20 cellular contexts compared by ENCODE assay signal in the genomic region with DNA sequence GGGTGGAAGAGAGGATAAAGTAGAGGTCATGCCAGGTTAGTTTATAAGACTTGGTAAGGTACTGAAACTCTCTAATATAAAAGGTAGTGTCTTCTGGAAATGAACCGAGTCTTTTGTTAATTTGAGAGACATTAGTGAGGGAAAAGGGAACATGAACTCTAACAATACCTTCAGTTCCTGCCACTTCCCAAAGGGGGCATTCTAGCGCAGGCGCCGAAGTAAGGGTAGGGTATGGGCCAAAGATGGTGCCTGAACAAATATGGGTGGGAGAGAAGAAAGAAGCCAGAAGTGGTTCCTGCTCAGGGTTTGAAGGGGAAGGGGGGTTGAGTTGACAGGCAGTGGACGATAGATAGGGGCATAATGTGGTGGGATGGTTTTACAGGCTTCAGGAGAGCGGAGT. TPM values are rescaled to one million over a fixed set of nuclear protein-coding genes. Genes with fewer than 3 reads are reported as not detected.
A peak's percentile ranks its signal among the peaks of the same experiment; 100 is the strongest.
DNase-seq lines count a peak whose midpoint lies in the region; ATAC-seq and TF ChIP-seq lines count a peak whose summit lies in the region.
"Had no signal": no experiment of that assay in that cellular context is flagged by ENCODE, and none has a peak within 500 bp of the region (broad histone marks: within the 10 kb centered on the region; RNA-seq: fewer than 3 reads in every experiment).

No MANE protein-coding gene starts in this region.

- BruUV-seq in OCI-LY7 (replicated peaks; lab: Mats Ljungman, UMichigan) = no TSS peak

- H3K27me3 Mint-ChIP-seq in naive B cell = no peaks in the 10 kb centered on the region
- no peaks in the 10 kb centered on the region for H3K27me3 Mint-ChIP-seq in CD8-positive, alpha-beta memory T cell
- H3K27me3 Mint-ChIP-seq: CD4-positive, alpha-beta T cell; IgD-negative memory B cell had no signal

- H2AFZ ChIP-seq in OCI-LY7 (ENCODE audit: low read length) = no peak overlapping the region; the same call in 1 of the 2 replicates

- H4K20me1 ChIP-seq in OCI-LY7 (ENCODE audit: insufficient read depth, low read length) = no peaks in the 10 kb centered on the region

- intact Hi-C loops in OCI-LY7 (cut with micrococcal nuclease; ENCODE audit: unreplicated experiment) = no loop called here

- H3K4me3 ChIP-seq in H7 (ENCODE audit: insufficient read depth, low read depth, low read length) (no peak overlapping the region), OCI-LY7 (ENCODE audit: low read depth, low read length, poor library complexity, severe bottlenecking) (no peak overlapping the region)
- no peak overlapping the region for H3K4me3 ChIP-seq in CD8-positive, alpha-beta memory T cell (ENCODE audit: low read length)
- H3K4me3 ChIP-seq: GM12878 had no signal

- H3K79me2 ChIP-seq in OCI-LY7 (ENCODE audit: insufficient read depth, low read depth, low read length) = no peaks in the 10 kb centered on the region

- CTCF ChIA-PET in OCI-LY7 (lab: Charles Lee; ENCODE audit: unreplicated experiment) = no interaction called here
- CTCF ChIA-PET in CD8-positive, alpha-beta memory T cell (lab: Charles Lee) = no interaction called here

- peaks cover 11% of the 10 kb centered on the region; the same call in 1 of the 2 replicates for H3K9me3 ChIP-seq in OCI-LY7 (ENCODE audit: low read length)
- no peaks in the 10 kb centered on the region for H3K9me3 ChIP-seq in CD8-positive, alpha-beta memory T cell (ENCODE audit: low read length)

- H3K4me1 Mint-ChIP-seq in naive B cell = peaks cover 23 to 35% (median 33%) of the 10 kb centered on the region in 3 donors
- no peaks in the 10 kb centered on the region for H3K4me1 Mint-ChIP-seq in CD8-positive, alpha-beta memory T cell
- H3K4me1 Mint-ChIP-seq: IgD-negative memory B cell had no signal

- no peak overlapping the region for H3K4me2 ChIP-seq in OCI-LY7 (ENCODE audit: low read length)

- peaks cover 7 to 24% (median 15%) of the 10 kb centered on the region in 7 donors for H3K9me3 Mint-ChIP-seq in naive B cell
- peaks cover 10 to 18% (median 15%) of the 10 kb centered on the region in 5 donors for H3K9me3 Mint-ChIP-seq in CD8-positive, alpha-beta memory T cell

- H3K27me3 ChIP-seq in H7 (ENCODE audit: control insufficient read depth, insufficient read depth, low read length) = no peaks in the 10 kb centered on the region
- no peaks in the 10 kb centered on the region for H3K27me3 ChIP-seq in CD8-positive, alpha-beta memory T cell (ENCODE audit: insufficient read depth, low read length, poor library complexity, severe bottlenecking)

- peak; percentile 8 for DNase-seq in H7
- DNase-seq in OCI-LY7 (ENCODE audit: low spot score) = no peak
- no peak for DNase-seq in naive B cell
- no peak for DNase-seq in Kasumi-1 (lab: John Stamatoyannopoulos, UW)
- DNase-seq in NCI-H2227 treated with DMSO at 0.1 percent for 48 hours (lab: John Stamatoyannopoulos, UW) = no peak
- no peak for DNase-seq in CD8-positive, alpha-beta memory T cell
- DNase-seq: AML-193; CD4-positive, alpha-beta T cell; DMS79 treated with DMSO at 0.1 percent for 48 hours; GF-D8; GOT3; HCEC 1CT; KBM-7 had no signal

- POLR2A ChIA-PET in OCI-LY7 (lab: Charles Lee) = no interaction called here
- POLR2A ChIA-PET in CD8-positive, alpha-beta memory T cell (lab: Charles Lee) = no interaction called here

- peaks cover 26% of the 10 kb centered on the region for H3K4me1 ChIP-seq in OCI-LY7 (ENCODE audit: insufficient read depth, low read length, poor library complexity, severe bottlenecking)
- no peaks in the 10 kb centered on the region for H3K4me1 ChIP-seq in CD8-positive, alpha-beta memory T cell (ENCODE audit: insufficient read depth, low read length)

- peaks cover 0 to 11% of the 10 kb centered on the region in 2 donors for H3K36me3 Mint-ChIP-seq in naive B cell
- H3K36me3 Mint-ChIP-seq in CD8-positive, alpha-beta memory T cell = no peaks in the 10 kb centered on the region

- ATAC-seq in naive B cell (ENCODE audit: low read depth in 2 of 2) = no peak
- ATAC-seq in GM19328 (IDR thresholded peaks at IDR 0.05; ENCODE audit: unreplicated experiment) = no peak
- ATAC-seq: GM12878, HepG2 had no signal

- peak; percentile 46 for TF ChIP-seq CTCF in OCI-LY7 (conservative IDR thresholded peaks at IDR 0.05; ENCODE audit: low read length)

- peak overlapping the region; percentile 82 to 98 (median 88) for H3K27ac Mint-ChIP-seq in naive B cell
- H3K27ac Mint-ChIP-seq in CD8-positive, alpha-beta memory T cell = no peak overlapping the region
- H3K27ac Mint-ChIP-seq: CD4-positive, alpha-beta T cell; IgD-negative memory B cell had no signal

- H3K36me3 ChIP-seq in H7 (replicated peaks; ENCODE audit: control insufficient read depth, insufficient read depth, low read length) (no peaks in the 10 kb centered on the region), OCI-LY7 (ENCODE audit: insufficient read depth, low read length) (peaks cover 5% of the 10 kb centered on the region; the same call in 1 of the 2 replicates)
- H3K36me3 ChIP-seq in CD8-positive, alpha-beta memory T cell (ENCODE audit: insufficient read depth, low read length) = no peaks in the 10 kb centered on the region

- no peaks in the 10 kb centered on the region for H3K9me2 ChIP-seq in OCI-LY7 (ENCODE audit: insufficient read depth, low read length)

- no peak overlapping the region for H3K27ac ChIP-seq in OCI-LY7 (ENCODE audit: low read depth, low read length, poor library complexity, severe bottlenecking)
- H3K27ac ChIP-seq in CD8-positive, alpha-beta memory T cell (ENCODE audit: low read depth, low read length) = no peak overlapping the region
- H3K27ac ChIP-seq: C4-2B had no signal

- H3K4me3 Mint-ChIP-seq in naive B cell = peak overlapping the region in 5 of 8 donors; percentile 1 to 56 (median 22)
- H3K4me3 Mint-ChIP-seq in CD8-positive, alpha-beta memory T cell = no peak overlapping the region
- H3K4me3 Mint-ChIP-seq: CD4-positive, alpha-beta T cell had no signal

RNA-seq across cellular contexts. Expression of gene REG1B, which starts 10.1 kb away (rescaled TPM):
- total RNA-seq in H7 (2014; rRNA removed; shearing (Covaris generic)) = not detected in 2 replicates
- total RNA-seq in OCI-LY7 (2014; rRNA removed; shearing (Covaris generic)) = not detected in 2 replicates
- not detected in 2 replicates for total RNA-seq in OCI-LY7 (2022)
- not detected for polyA plus RNA-seq in naive B cell (ENCODE audit: low read depth in 6 of 6)
- not detected for total RNA-seq in CD8-positive, alpha-beta memory T cell
- not detected for polyA plus RNA-seq in CD8-positive, alpha-beta memory T cell
- total RNA-seq: CD4-positive, alpha-beta T cell; HepG2; LHCN-M2 had no signal
- polyA plus RNA-seq: BJ, GM12878, HepG2, IgD-negative memory B cell had no signal

RNA-seq across cellular contexts. Expression of gene REG1A, which starts 22.4 kb away (rescaled TPM):
- total RNA-seq in H7 (2014; rRNA removed; shearing (Covaris generic)) = 0.24 and 0.70 TPM in 2 replicates
- total RNA-seq in OCI-LY7 (2014; rRNA removed; shearing (Covaris generic)) = not detected in 2 replicates
- not detected in 2 replicates for total RNA-seq in OCI-LY7 (2022)
- not detected for polyA plus RNA-seq in naive B cell (ENCODE audit: low read depth in 6 of 6)
- not detected for total RNA-seq in CD8-positive, alpha-beta memory T cell
- not detected for polyA plus RNA-seq in CD8-positive, alpha-beta memory T cell
- total RNA-seq: CD4-positive, alpha-beta T cell; HepG2; LHCN-M2 had no signal
- polyA plus RNA-seq: BJ, GM12878, HepG2, IgD-negative memory B cell had no signal

Comparison
In these comparisons a context has a peak if more than half of its experiments do, and no peak if none do; other contexts are left out.
1. H3K27ac Mint-ChIP-seq: peak in naive B cell (6 of 6); none in CD8-positive, alpha-beta memory T cell (0 of 8).
2. H3K4me3 Mint-ChIP-seq: peak in naive B cell (5 of 8); none in CD8-positive, alpha-beta memory T cell (0 of 7).